16 cellular contexts compared by ENCODE assay signal in genomic region chr4:82500106-82500738, GRCh38.
DNase-seq lines count a peak whose midpoint lies in the region; ATAC-seq, FAIRE-seq and TF ChIP-seq lines count a peak whose summit lies in the region.
"Had no signal": no experiment of that assay in that cellular context is flagged by ENCODE, and none has a peak within 500 bp of the region (broad histone marks: within the 10 kb centered on the region; RNA-seq: fewer than 3 reads in every experiment).

No MANE protein-coding gene starts in this region.

- ATAC-seq in Right ventricle myocardium superior (ENCODE audit: poor library complexity) (peak; percentile 41), HG03571 (IDR thresholded peaks at IDR 0.05; ENCODE audit: unreplicated experiment) (no peak)
- ATAC-seq: activated T-cell treated with anti-CD3 and anti-CD28 coated beads, Interleukin-2, amount 50 U/mL, for 72 hours; stimulated activated naive CD8-positive, alpha-beta T cell treated with anti-CD3 and anti-CD28 coated beads, Interleukin-15, Interleukin-2, amounts not matched to agents 100 U/mL and 50 U/mL, for 24 hours had no signal

- DNase-seq in Right ventricle myocardium superior (no peak), right atrium auricular region (ENCODE audit: low spot score) (no peak), NCI-H1436 treated with DMSO at 0.1 percent for 48 hours (lab: John Stamatoyannopoulos, UW) (peak; percentile 99), bronchial epithelial cell (ENCODE audit: low read depth) (peak; percentile 52), smooth muscle cell (lab: John Stamatoyannopoulos, UW; ENCODE audit: unreplicated experiment) (no peak), brain microvascular endothelial cell (no peak), dorsolateral prefrontal cortex (no peak)
- DNase-seq: activated CD4-positive, alpha-beta T cell treated with anti-CD3 and anti-CD28 coated beads, Interleukin-2, amount 10 ng/mL, durations not matched to agents 24 days and 14 days; activated T-cell treated with anti-CD3 and anti-CD28 coated beads, Interleukin-2, amount 50 U/mL, for 72 hours; amygdala; NCI-H1048; stimulated activated naive CD8-positive, alpha-beta T cell treated with anti-CD3 and anti-CD28 coated beads, Interleukin-15, Interleukin-2, amounts not matched to agents 100 U/mL and 50 U/mL, for 24 hours; T-helper 2 cell had no signal

- no peak overlapping the region for H3K4me3 ChIP-seq in right atrium auricular region
- no peak overlapping the region for H3K4me3 ChIP-seq in bronchial epithelial cell (ENCODE audit: low read depth, low read length)
- H3K4me3 ChIP-seq in smooth muscle cell: no peak overlapping the region
- H3K4me3 ChIP-seq in brain microvascular endothelial cell (ENCODE audit: low read depth, low read length): no peak overlapping the region
- no peak overlapping the region for H3K4me3 ChIP-seq in dorsolateral prefrontal cortex
- H3K4me3 ChIP-seq: BLaER1 had no signal

- H3K36me3 ChIP-seq in right atrium auricular region (no peaks in the 10 kb centered on the region), bronchial epithelial cell (ENCODE audit: control insufficient read depth, insufficient read depth, low read length) (no peaks in the 10 kb centered on the region), smooth muscle cell (ENCODE audit: low read depth) (no peaks in the 10 kb centered on the region), brain microvascular endothelial cell (replicated peaks) (no peaks in the 10 kb centered on the region)
- H3K36me3 ChIP-seq: BLaER1 had no signal

- intact Hi-C loops in Right ventricle myocardium superior (cut with DNase I) (no loop called here), dorsolateral prefrontal cortex (cut with DNase I) (no loop called here)

- H3K27ac ChIP-seq in right atrium auricular region (no peak overlapping the region), smooth muscle cell (ENCODE audit: low read depth) (peak overlapping the region; percentile 5), brain microvascular endothelial cell (no peak overlapping the region), dorsolateral prefrontal cortex (peak overlapping the region in 1 of 59 donors; percentile 23)
- H3K27ac ChIP-seq: BLaER1 had no signal

- no peak overlapping the region for H3K9ac ChIP-seq in smooth muscle cell (ENCODE audit: low read depth)
- H3K9ac ChIP-seq: BLaER1 had no signal

- no peaks in the 10 kb centered on the region for H3K4me1 ChIP-seq in right atrium auricular region
- H3K4me1 ChIP-seq in smooth muscle cell (ENCODE audit: low read depth): no peaks in the 10 kb centered on the region
- H3K4me1 ChIP-seq: BLaER1 had no signal

- H4K20me1 ChIP-seq in smooth muscle cell (ENCODE audit: low read depth): no peaks in the 10 kb centered on the region
- H4K20me1 ChIP-seq: BLaER1 had no signal

- H2AFZ ChIP-seq in smooth muscle cell (ENCODE audit: low read depth): no peak overlapping the region

- 51% methylated on average over 2 of the region's 2 CpGs for WGBS in smooth muscle cell (ENCODE audit: low lambda C conversion rate)

- H3K27me3 ChIP-seq in right atrium auricular region (no peaks in the 10 kb centered on the region), bronchial epithelial cell (ENCODE audit: control insufficient read depth, insufficient read depth, low read length) (no peaks in the 10 kb centered on the region), smooth muscle cell (ENCODE audit: low read depth) (no peaks in the 10 kb centered on the region), brain microvascular endothelial cell (replicated peaks) (no peaks in the 10 kb centered on the region), dorsolateral prefrontal cortex (no peaks in the 10 kb centered on the region)
- H3K27me3 ChIP-seq: BLaER1 had no signal

- no peak for FAIRE-seq in bronchial epithelial cell (lab: Jason Lieb, UNC)
- FAIRE-seq: G401.6 had no signal

- in situ Hi-C loops in brain microvascular endothelial cell (cut with HindIII; ENCODE audit: low pct_ligation_motif_present, low sequenced_read_pairs): no loop called here

- no peaks in the 10 kb centered on the region for H3K79me2 ChIP-seq in smooth muscle cell (ENCODE audit: low read depth)

- H3K9me3 ChIP-seq in right atrium auricular region (no peaks in the 10 kb centered on the region), smooth muscle cell (replicated peaks; ENCODE audit: low read depth) (no peaks in the 10 kb centered on the region)
- H3K9me3 ChIP-seq: BLaER1 had no signal

- no peak for TF ChIP-seq CTCF in right atrium auricular region (IDR thresholded peaks at IDR 0.05)
- TF ChIP-seq CTCF in bronchial epithelial cell (IDR thresholded peaks at IDR 0.05; ENCODE audit: insufficient read depth, low read length, severe bottlenecking): no peak
- no peak for TF ChIP-seq CTCF in smooth muscle cell (IDR thresholded peaks at IDR 0.05; ENCODE audit: borderline replicate concordance, insufficient read depth, poor library complexity, severe bottlenecking)
- no peak for TF ChIP-seq CTCF in brain microvascular endothelial cell (IDR thresholded peaks at IDR 0.05; ENCODE audit: low read depth, low read length, missing control alignments)
- TF ChIP-seq CTCF in dorsolateral prefrontal cortex (IDR thresholded peaks at IDR 0.05 in 54 of 56, conservative IDR thresholded peaks at IDR 0.05 in 2 of 56; ENCODE audit: low read depth in 1 of 56, partially characterized antibody in 56 of 56): no peak

- H3F3A ChIP-seq in smooth muscle cell (ENCODE audit: low read depth): no peaks in the 10 kb centered on the region

- H3K4me2 ChIP-seq in smooth muscle cell: peak overlapping the region; percentile 20
- H3K4me2 ChIP-seq: BLaER1 had no signal

Comparison
In these comparisons a context has a peak if more than half of its experiments do, and no peak if none do; other contexts are left out.
1. DNase-seq: peak in NCI-H1436 treated with DMSO at 0.1 percent for 48 hours (single experiment) and bronchial epithelial cell (single experiment); none in Right ventricle myocardium superior (single experiment), right atrium auricular region (single experiment), smooth muscle cell (single experiment), brain microvascular endothelial cell (single experiment) and dorsolateral prefrontal cortex (0 of 10).